Comparison of ENCODE assay signal across 15 cellular contexts in genomic region chr18:48028081-48028480, GRCh38.
DNase-seq lines count a peak whose midpoint lies in the region; ATAC-seq and TF ChIP-seq lines count a peak whose summit lies in the region.
"Had no signal": no experiment of that assay in that cellular context is flagged by ENCODE, and none has a peak within 500 bp of the region (broad histone marks: within the 10 kb centered on the region; RNA-seq: fewer than 3 reads in every experiment).

No MANE protein-coding gene starts in this region.

- WGBS in testis, 2 donors = 74 to 85% methylated on average over 6 of the region's 6 CpGs

- DNase-seq in Right ventricle myocardium inferior (ENCODE audit: missing footprints) (peak; percentile 39), left ventricle myocardium inferior (no peak), brain microvascular endothelial cell (no peak), lower lobe of right lung (peak; percentile 10), testis (no peak), DMS79 (lab: John Stamatoyannopoulos, UW) (no peak)
- DNase-seq: activated CD8-positive, alpha-beta T cell treated with anti-CD3 and anti-CD28 coated beads, Interleukin-2, amount 10 ng/mL, durations not matched to agents 7 days and 5 days; activated gamma-delta T cell treated with Interleukin-2 at 50 U/mL for 16 hours; body of pancreas; Caco-2; GF-D8; NCI-H510A treated with DMSO at 0.1 percent for 48 hours; stomach had no signal

- H3K27ac ChIP-seq in left ventricle myocardium inferior (replicated peaks) (no peak overlapping the region), brain microvascular endothelial cell (no peak overlapping the region), lower lobe of right lung (peak overlapping the region; percentile 24), testis (peak overlapping the region; percentile 47 to 57)
- H3K27ac ChIP-seq: body of pancreas had no signal

- TF ChIP-seq CTCF in left ventricle myocardium inferior (IDR thresholded peaks at IDR 0.05; ENCODE audit: borderline replicate concordance) (no peak), brain microvascular endothelial cell (IDR thresholded peaks at IDR 0.05; ENCODE audit: low read depth, low read length, missing control alignments) (peak; percentile 33), lower lobe of right lung (IDR thresholded peaks at IDR 0.05) (no peak), testis (IDR thresholded peaks at IDR 0.05) (no peak)

- no peak overlapping the region for H3K4me3 ChIP-seq in left ventricle myocardium inferior
- H3K4me3 ChIP-seq in brain microvascular endothelial cell (ENCODE audit: low read depth, low read length) = no peak overlapping the region
- H3K4me3 ChIP-seq in lower lobe of right lung = no peak overlapping the region
- H3K4me3 ChIP-seq in testis = no peak overlapping the region
- H3K4me3 ChIP-seq: body of pancreas, stomach had no signal

- ATAC-seq in Right ventricle myocardium inferior = no peak
- no peak for ATAC-seq in lower lobe of right lung
- no peak for ATAC-seq in HG03521 (IDR thresholded peaks at IDR 0.05; ENCODE audit: unreplicated experiment)
- ATAC-seq in HG03378 (IDR thresholded peaks at IDR 0.05; ENCODE audit: unreplicated experiment) = no peak
- ATAC-seq: activated CD8-positive, alpha-beta T cell treated with anti-CD3 and anti-CD28 coated beads, Interleukin-2, amount 10 ng/mL, durations not matched to agents 7 days and 5 days; body of pancreas had no signal

- peaks cover 26% of the 10 kb centered on the region for H3K4me1 ChIP-seq in left ventricle myocardium inferior
- peaks cover 21% of the 10 kb centered on the region for H3K4me1 ChIP-seq in lower lobe of right lung
- H3K4me1 ChIP-seq in testis = peaks cover 44% of the 10 kb centered on the region
- H3K4me1 ChIP-seq: body of pancreas, Caco-2 had no signal

- no peaks in the 10 kb centered on the region for H3K27me3 ChIP-seq in left ventricle myocardium inferior (ENCODE audit: low read depth)
- H3K27me3 ChIP-seq in brain microvascular endothelial cell (replicated peaks) = no peaks in the 10 kb centered on the region
- no peaks in the 10 kb centered on the region for H3K27me3 ChIP-seq in lower lobe of right lung (ENCODE audit: low read depth)
- no peaks in the 10 kb centered on the region for H3K27me3 ChIP-seq in testis
- H3K27me3 ChIP-seq: body of pancreas had no signal

- intact Hi-C loops in Right ventricle myocardium inferior (cut with DNase I) = no loop called here
- intact Hi-C loops in left ventricle myocardium inferior (cut with micrococcal nuclease) = no loop called here
- intact Hi-C loops in lower lobe of right lung (cut with DNase I) = no loop called here
- intact Hi-C loops in testis (cut with DNase I; ENCODE audit: low total_unique reads) = loop anchor here (5.0 kb wide), 1 partner anchor 414 kb away; no protein-coding TSS in a partner anchor

- no peak for TF ChIP-seq POLR2A in testis (IDR thresholded peaks at IDR 0.05)

- no peaks in the 10 kb centered on the region for H3K36me3 ChIP-seq in left ventricle myocardium inferior
- H3K36me3 ChIP-seq in brain microvascular endothelial cell (replicated peaks) = no peaks in the 10 kb centered on the region
- no peaks in the 10 kb centered on the region for H3K36me3 ChIP-seq in lower lobe of right lung
- no peaks in the 10 kb centered on the region for H3K36me3 ChIP-seq in testis (ENCODE audit: low read depth, missing control alignments)

- in situ Hi-C loops in brain microvascular endothelial cell (cut with HindIII; ENCODE audit: low pct_ligation_motif_present, low sequenced_read_pairs) = no loop called here

- no peaks in the 10 kb centered on the region for H3K9me3 ChIP-seq in left ventricle myocardium inferior (replicated peaks)
- no peaks in the 10 kb centered on the region for H3K9me3 ChIP-seq in lower lobe of right lung
- no peaks in the 10 kb centered on the region for H3K9me3 ChIP-seq in testis
- H3K9me3 ChIP-seq: body of pancreas, Caco-2, stomach had no signal

Comparison
In these comparisons a context has a peak if more than half of its experiments do, and no peak if none do; other contexts are left out.
1. DNase-seq: peak in Right ventricle myocardium inferior (single experiment) and lower lobe of right lung (single experiment); none in left ventricle myocardium inferior (single experiment), brain microvascular endothelial cell (single experiment), testis (single experiment) and DMS79 (single experiment).
2. H3K27ac ChIP-seq: peak in lower lobe of right lung (single experiment) and testis (2 of 2); none in left ventricle myocardium inferior (single experiment) and brain microvascular endothelial cell (single experiment).